In genomic region chr15:35748105-35748504, GRCh38 we compare ENCODE assay signal across 31 cellular contexts.
"Had no signal": no experiment of that assay in that cellular context is flagged by ENCODE, and none has a peak within 500 bp of the region (broad histone marks: within the 10 kb centered on the region; RNA-seq: fewer than 3 reads in every experiment).

No MANE protein-coding gene starts in this region.

- H2AFZ ChIP-seq: neural progenitor cell, parathyroid adenoma had no signal

- H3K4me2 ChIP-seq: neural progenitor cell, smooth muscle cell had no signal

- H3K27me3 Mint-ChIP-seq: progenitor cell of endocrine pancreas, type B pancreatic cell had no signal

- H3K27me3 ChIP-seq: neural progenitor cell, ovary, suprapubic skin, testis, tibial artery, transverse colon, upper lobe of right lung, uterus had no signal

- H3K4me3 ChIP-seq: neural progenitor cell, ovary, psoas muscle, skin epidermis, smooth muscle cell, spleen, suprapubic skin, testis, tibial artery, transverse colon, upper lobe of right lung, uterus had no signal

- H3K36me3 Mint-ChIP-seq: natural killer cell; neural progenitor cell; stimulated activated memory B cell treated with anti-CD40 and anti-IgM and Interleukin-4, amounts not matched to agents 10 μg/mL and 1 μg/mL and 100 μg/mL, for 72 hours had no signal

- H3K9ac ChIP-seq: neural progenitor cell, parathyroid adenoma had no signal

- H3K79me2 ChIP-seq: parathyroid adenoma had no signal

- H3K27ac Mint-ChIP-seq: natural killer cell; nephron; neural progenitor cell; progenitor cell of endocrine pancreas; stimulated activated memory B cell treated with anti-CD40 and anti-IgM and Interleukin-4, amounts not matched to agents 10 μg/mL and 1 μg/mL and 100 μg/mL, for 72 hours; stimulated activated naive CD8-positive, alpha-beta T cell treated with anti-CD3 and anti-CD28 coated beads, Interleukin-15, amount 100 ng/mL, for 72 hours; type B pancreatic cell had no signal

- H3K9me3 Mint-ChIP-seq: nephron, neural progenitor cell had no signal

- H3K4me1 Mint-ChIP-seq: natural killer cell; neural progenitor cell; stimulated activated memory B cell treated with anti-CD40 and anti-IgM and Interleukin-4, amounts not matched to agents 10 μg/mL and 1 μg/mL and 100 μg/mL, for 72 hours; stimulated activated naive CD8-positive, alpha-beta T cell treated with anti-CD3 and anti-CD28 coated beads, Interleukin-15, amount 100 ng/mL, for 72 hours had no signal

- DNase-seq: natural killer cell; occipital lobe; ovary; posterior cingulate gyrus; psoas muscle; right cardiac atrium; spleen; stimulated activated CD4-positive, alpha-beta T cell treated with anti-CD3 and anti-CD28 coated beads, Interleukin-12 subunit alpha, Interleukin-12 subunit beta, amount 100 ng/mL, for 4 hours; stimulated activated CD4-positive, alpha-beta T cell treated with anti-CD3 and anti-CD28 coated beads, Interleukin-1b, Interleukin-23, amount 100 ng/mL, for 48 hours; stimulated activated CD4-positive, alpha-beta T cell treated with anti-CD3 and anti-CD28 coated beads, Interleukin-4, amount 100 ng/mL, for 1 hour; stimulated activated CD4-positive, alpha-beta T cell treated with anti-CD3 and anti-CD28 coated beads, Interleukin-4, amount 100 ng/mL, for 4 hours; stimulated activated CD8-positive, alpha-beta memory T cell treated with anti-CD3 and anti-CD28 coated beads, Interleukin-4, amount 100 ng/mL, for 48 hours; stimulated activated naive CD4-positive, alpha-beta T cell; stimulated activated naive CD8-positive, alpha-beta T cell treated with anti-CD3 and anti-CD28 coated beads, Interleukin-15, amount 100 ng/mL, for 72 hours; stimulated activated naive CD8-positive, alpha-beta T cell treated with anti-CD3 and anti-CD28 coated beads, Interleukin-15, Interleukin-2, amounts not matched to agents 100 U/mL and 50 U/mL, for 24 hours; substantia nigra; testis; tibial artery; transverse colon; upper lobe of right lung; uterus had no signal

- H3K36me3 ChIP-seq: neural progenitor cell, ovary, spleen, suprapubic skin, tibial artery, transverse colon, upper lobe of right lung, uterus had no signal

- H3K4me3 Mint-ChIP-seq: natural killer cell; nephron; neural progenitor cell; stimulated activated memory B cell treated with anti-CD40 and anti-IgM and Interleukin-4, amounts not matched to agents 10 μg/mL and 1 μg/mL and 100 μg/mL, for 72 hours; stimulated activated naive CD8-positive, alpha-beta T cell treated with anti-CD3 and anti-CD28 coated beads, Interleukin-15, amount 100 ng/mL, for 72 hours; type B pancreatic cell had no signal

- ATAC-seq: natural killer cell; psoas muscle; right cardiac atrium; sciatic nerve; stimulated activated memory B cell treated with anti-CD40 and anti-IgM and Interleukin-4, amounts not matched to agents 10 μg/mL and 1 μg/mL and 100 μg/mL, for 72 hours; stimulated activated naive CD8-positive, alpha-beta T cell treated with anti-CD3 and anti-CD28 coated beads, Interleukin-15, amount 100 ng/mL, for 72 hours; stimulated activated naive CD8-positive, alpha-beta T cell treated with anti-CD3 and anti-CD28 coated beads, Interleukin-15, Interleukin-2, amounts not matched to agents 100 U/mL and 50 U/mL, for 24 hours; upper lobe of right lung had no signal

- H3K4me1 ChIP-seq: neural progenitor cell, parathyroid adenoma, psoas muscle, testis, upper lobe of right lung, uterus had no signal

- H3K9me3 ChIP-seq: ovary, psoas muscle, spleen, suprapubic skin, testis, tibial artery, transverse colon, upper lobe of right lung, uterus had no signal

- H3K27ac ChIP-seq: neural progenitor cell, ovary, parathyroid adenoma, psoas muscle, skin epidermis, spleen, suprapubic skin, testis, tibial artery, transverse colon, upper lobe of right lung, uterus had no signal
